Comparison of ENCODE assay signal across 16 cellular contexts in the genomic region with DNA sequence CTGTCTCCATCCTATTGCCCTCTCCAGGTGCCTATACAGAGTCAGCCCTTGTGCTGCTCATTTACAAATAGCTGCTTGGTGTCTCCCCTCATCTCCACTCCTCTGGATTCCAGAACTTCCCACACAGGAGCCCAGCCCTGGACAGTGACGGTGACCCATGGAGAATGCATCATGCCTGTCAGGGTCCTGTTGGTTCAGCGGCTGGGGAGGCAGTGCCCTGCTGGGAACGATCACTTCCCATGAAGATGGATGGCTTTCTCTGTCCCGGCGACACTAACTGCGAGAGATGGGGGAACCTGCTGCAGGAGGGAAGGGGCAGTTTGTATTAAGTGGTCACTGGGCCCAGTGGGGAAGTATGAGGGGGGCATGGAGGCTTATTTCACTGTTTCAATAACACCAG.
DNase-seq lines count a peak whose midpoint lies in the region; ATAC-seq, FAIRE-seq and TF ChIP-seq lines count a peak whose summit lies in the region.
"Had no signal": no experiment of that assay in that cellular context is flagged by ENCODE, and none has a peak within 500 bp of the region (broad histone marks: within the 10 kb centered on the region; RNA-seq: fewer than 3 reads in every experiment).

No MANE protein-coding gene starts in this region.

- no peak overlapping the region for H2BK12ac ChIP-seq in H1 (ENCODE audit: low read depth, low read length)

- H3K23ac ChIP-seq in H1 (ENCODE audit: insufficient read length): no peak overlapping the region

- no peak overlapping the region for H3K4me3 Mint-ChIP-seq in mesothelial cell of epicardium
- H3K4me3 Mint-ChIP-seq: CD4-positive, alpha-beta memory T cell; H9 had no signal

- H2AFZ ChIP-seq in H1 (ENCODE audit: low read length) (no peak overlapping the region), HepG2 (ENCODE audit: low read length) (no peak overlapping the region)
- H2AFZ ChIP-seq: GM23248 had no signal

- in situ Hi-C loops in HepG2 (cut with HindIII; ENCODE audit: extremely low pct_ligation_motif_present, low pct_unique_long_range_greater_than_20kb): no loop called here

- no peak overlapping the region for H3K27ac ChIP-seq in H1 (ENCODE audit: low read depth, low read length)
- no peak overlapping the region for H3K27ac ChIP-seq in HepG2 (ENCODE audit: extremely low read length, insufficient read depth, low read length)
- H3K27ac ChIP-seq in caudate nucleus (ENCODE audit: low read depth, low read length): no peak overlapping the region
- H3K27ac ChIP-seq: GM23248 had no signal

- H3K79me1 ChIP-seq in H1 (ENCODE audit: low read depth, low read length): no peaks in the 10 kb centered on the region

- no peak overlapping the region for H3K18ac ChIP-seq in H1 (ENCODE audit: extremely low read depth, low read length)

- TF ChIP-seq EP300 in H1 (IDR thresholded peaks at IDR 0.05; ENCODE audit: borderline replicate concordance in 1 of 2, low read depth in 2 of 2, low read length in 2 of 2) (no peak), HepG2 (IDR thresholded peaks at IDR 0.05; ENCODE audit: low read depth in 2 of 2, low read length in 2 of 2) (no peak), HepG2 (CRISPR knock-in tag; IDR thresholded peaks at IDR 0.05; ENCODE audit: borderline replicate concordance) (no peak)

- peak overlapping the region; percentile 58; the same call in 1 of the 2 replicates for H4K8ac ChIP-seq in H1 (ENCODE audit: extremely low read depth, insufficient read depth, low read length)

- no peak overlapping the region for H3K4ac ChIP-seq in H1 (replicated peaks; ENCODE audit: insufficient read length, low read depth, low read length)

- TF ChIP-seq POLR2A in H1 (IDR thresholded peaks at IDR 0.05; ENCODE audit: control extremely low read depth in 1 of 2, low read depth in 2 of 2, low read length in 2 of 2) (no peak), HepG2 (IDR thresholded peaks at IDR 0.05; ENCODE audit: insufficient read depth in 1 of 2, low read depth in 2 of 2, low read length in 2 of 2) (no peak)

- H3K9me3 ChIP-seq in H1 (ENCODE audit: insufficient read depth in 2 of 2, low read depth in 1 of 2, low read length in 1 of 2) (no peaks in the 10 kb centered on the region), HepG2 (ENCODE audit: low read length) (no peaks in the 10 kb centered on the region)

- no peak overlapping the region for H2BK5ac ChIP-seq in H1 (ENCODE audit: low read depth, low read length)

- H3K4me3 ChIP-seq in H1 (ENCODE audit: extremely low read depth in 1 of 4, insufficient read depth in 2 of 4, low read depth in 3 of 4, low read length in 4 of 4) (no peak overlapping the region), HepG2 (replicated peaks in 1 of 3; ENCODE audit: insufficient read depth in 1 of 3, low read depth in 2 of 3, low read length in 3 of 3) (no peak overlapping the region)
- H3K4me3 ChIP-seq: GM23248 had no signal

- no peak overlapping the region for H4K91ac ChIP-seq in H1 (replicated peaks; ENCODE audit: insufficient read length, low read length)

- H3K36me3 ChIP-seq in H1 (ENCODE audit: control insufficient read depth in 2 of 4, insufficient read depth in 4 of 4, low read length in 3 of 4) (no peaks in the 10 kb centered on the region), HepG2 (replicated peaks in 1 of 2; ENCODE audit: control insufficient read depth in 1 of 2, insufficient read depth in 2 of 2, low read length in 2 of 2) (no peaks in the 10 kb centered on the region)

- no peaks in the 10 kb centered on the region for H3K27me3 ChIP-seq in H1 (replicated peaks in 1 of 4; ENCODE audit: control insufficient read depth in 3 of 4, extremely low read depth in 1 of 4, insufficient read depth in 3 of 4, low read length in 3 of 4)
- no peaks in the 10 kb centered on the region for H3K27me3 ChIP-seq in HepG2 (ENCODE audit: control insufficient read depth in 1 of 2, insufficient read depth in 2 of 2, low read length in 2 of 2)

- H3K36me3 Mint-ChIP-seq in mesothelial cell of epicardium: peaks cover 60% of the 10 kb centered on the region
- H3K36me3 Mint-ChIP-seq: CD4-positive, alpha-beta memory T cell had no signal

- peak; percentile 43 for ATAC-seq in HepG2
- no peak for ATAC-seq in SK-N-SH treated with all-trans-retinoic acid at 6 μM for 48 hours
- ATAC-seq: HCT116 had no signal

- no peak overlapping the region for H4K5ac ChIP-seq in H1 (ENCODE audit: insufficient read length, low read depth, low read length)

- H2AK5ac ChIP-seq in H1 (ENCODE audit: low read depth, low read length): no peak overlapping the region

- H3K14ac ChIP-seq in H1 (ENCODE audit: insufficient read length): no peak overlapping the region

- no peaks in the 10 kb centered on the region for H3K27me3 Mint-ChIP-seq in mesothelial cell of epicardium (ENCODE audit: low read depth)
- H3K27me3 Mint-ChIP-seq: CD4-positive, alpha-beta memory T cell had no signal

- peak overlapping the region; percentile 60 for H3K27ac Mint-ChIP-seq in mesothelial cell of epicardium
- H3K27ac Mint-ChIP-seq: CD4-positive, alpha-beta memory T cell had no signal

- 94% methylated on average over 6 of the region's 6 CpGs; no CpG with 5 or more reads in 1 of the 2 experiments for WGBS in H1 (ENCODE audit: extremely low coverage in 1 of 2, insufficient coverage in 1 of 2, insufficient read length in 1 of 2, insufficient replicate concordance in 2 of 2, low coverage in 1 of 2, low lambda C conversion rate in 2 of 2, missing lambda C conversion rate in 1 of 2), 2 experiments
- 89% methylated on average over 6 of the region's 6 CpGs for WGBS in HepG2 (ENCODE audit: low lambda C conversion rate)

- H3K9ac ChIP-seq in H1 (replicated peaks in 1 of 4; ENCODE audit: extremely low read depth in 1 of 4, low read depth in 3 of 4, low read length in 3 of 4) (no peak overlapping the region), HepG2 (ENCODE audit: insufficient read depth, low read depth, low read length) (no peak overlapping the region)
- H3K9ac ChIP-seq: GM23248 had no signal

- H3K79me2 ChIP-seq in H1 (ENCODE audit: control insufficient read depth in 1 of 2, insufficient read depth in 2 of 2, low read length in 2 of 2) (no peaks in the 10 kb centered on the region), HepG2 (ENCODE audit: insufficient read depth, low read length) (no peaks in the 10 kb centered on the region)

- no peak for TF ChIP-seq CTCF in H1 (IDR thresholded peaks at IDR 0.05; ENCODE audit: control extremely low read depth in 1 of 3, insufficient read depth in 1 of 3, low read depth in 1 of 3, low read length in 3 of 3)
- no peak for TF ChIP-seq CTCF in HepG2 (CRISPR knock-in tag; IDR thresholded peaks at IDR 0.05)
- TF ChIP-seq CTCF in mesothelial cell of epicardium (IDR thresholded peaks at IDR 0.05; ENCODE audit: unreplicated experiment): no peak

- no peak for TF ChIP-seq RAD21 in H1 (IDR thresholded peaks at IDR 0.05 in 1 of 2, conservative IDR thresholded peaks at IDR 0.05 in 1 of 2; ENCODE audit: low read depth in 2 of 2, low read length in 2 of 2)
- TF ChIP-seq RAD21 in HepG2 (CRISPR knock-in tag; IDR thresholded peaks at IDR 0.05): no peak

- POLR2A ChIA-PET in H1 (lab: Charles Lee; ENCODE audit: partially characterized antibody) (no interaction called here), HepG2 (lab: Yijun Ruan, JAX) (no interaction called here)

- H2BK15ac ChIP-seq in H1 (ENCODE audit: low read length): no peak overlapping the region

- no TSS peak for BruUV-seq in HepG2 (replicated peaks; lab: Mats Ljungman, UMichigan)

- intact Hi-C loops in HepG2 (cut with micrococcal nuclease; ENCODE audit: unreplicated experiment): no loop called here

- no peaks in the 10 kb centered on the region for H3K9me3 Mint-ChIP-seq in mesothelial cell of epicardium
- H3K9me3 Mint-ChIP-seq: H9 had no signal

- H3K4me2 ChIP-seq in H1 (ENCODE audit: insufficient read depth in 1 of 2, low read depth in 2 of 2, low read length in 2 of 2) (no peak overlapping the region), HepG2 (ENCODE audit: low read depth, low read length) (no peak overlapping the region)

- no peak overlapping the region for H2BK20ac ChIP-seq in H1 (ENCODE audit: low read length)

- H3K23me2 ChIP-seq in H1 (ENCODE audit: low read depth, low read length): no peaks in the 10 kb centered on the region

- H2BK120ac ChIP-seq in H1 (replicated peaks; ENCODE audit: low read depth, low read length): no peak overlapping the region

- H4K20me1 ChIP-seq in H1 (replicated peaks in 1 of 2; ENCODE audit: control insufficient read depth in 1 of 2, insufficient read depth in 2 of 2, low read length in 2 of 2) (no peaks in the 10 kb centered on the region), HepG2 (ENCODE audit: insufficient read depth, low read length) (no peaks in the 10 kb centered on the region)

- DNase-seq in H1 (ENCODE audit: low read depth in 1 of 2, low spot score in 2 of 2) (no peak), HepG2 (ENCODE audit: low spot score) (no peak), mesothelial cell of epicardium (ENCODE audit: low spot score in 2 of 2, unreplicated experiment in 2 of 2) (no peak), caudate nucleus (lab: John Stamatoyannopoulos, UW) (no peak), NCI-H2081 treated with DMSO at 0.1 percent for 48 hours (lab: John Stamatoyannopoulos, UW) (no peak)
- DNase-seq: C1 segment of cervical spinal cord; Calu3; CD4-positive, alpha-beta memory T cell; COR-L47; DMS53; GM23248; H9 had no signal

- FAIRE-seq in H1 (lab: Jason Lieb, UNC) (no peak), HepG2 (lab: Jason Lieb, UNC) (no peak)
- FAIRE-seq: G401.6, GM12892 had no signal

- CTCF ChIA-PET in H1 (lab: Charles Lee; ENCODE audit: partially characterized antibody): interaction anchor here (1.6 kb wide), 1 partner anchor 674 kb away, joined by 3 read pairs; no protein-coding TSS in a partner anchor
- CTCF ChIA-PET in HepG2 (lab: Yijun Ruan, JAX; ENCODE audit: low intra/inter-chr PET ratio, low total read pairs): no interaction called here

- H3K4me1 Mint-ChIP-seq in mesothelial cell of epicardium: peaks cover 10% of the 10 kb centered on the region
- H3K4me1 Mint-ChIP-seq: CD4-positive, alpha-beta memory T cell; H9 had no signal

- no peak overlapping the region for H3K56ac ChIP-seq in H1 (replicated peaks; ENCODE audit: insufficient read length, low read depth, low read length)

- H3K4me1 ChIP-seq in H1 (replicated peaks in 1 of 4; ENCODE audit: control insufficient read depth in 3 of 4, insufficient read depth in 4 of 4, low read length in 3 of 4) (no peaks in the 10 kb centered on the region), HepG2 (ENCODE audit: insufficient read depth, low read length) (peaks cover 24% of the 10 kb centered on the region)

TF ChIP-seq in H1, 55 proteins besides CTCF, POLR2A, EP300 and RAD21 (continues in another document):
- TF ChIP-seq NANOG (IDR thresholded peaks at IDR 0.05; ENCODE audit: insufficient read depth, low read depth, low read length, poor library complexity, severe bottlenecking) (no peak), SP2 (IDR thresholded peaks at IDR 0.05; ENCODE audit: low read length) (no peak)

TF ChIP-seq in SK-N-SH treated with all-trans-retinoic acid at 6 μM for 48 hours, 23 proteins besides CTCF, POLR2A, EP300 and RAD21:
- TF ChIP-seq ARNTL (CRISPR knock-in tag; IDR thresholded peaks at IDR 0.05; ENCODE audit: borderline replicate concordance, low read depth) (no peak), GLIS3 (CRISPR knock-in tag; IDR thresholded peaks at IDR 0.05) (no peak), CSDC2 (CRISPR knock-in tag; IDR thresholded peaks at IDR 0.05) (no peak)
